ENCODE assay signal across 16 cellular contexts in the genomic region with DNA sequence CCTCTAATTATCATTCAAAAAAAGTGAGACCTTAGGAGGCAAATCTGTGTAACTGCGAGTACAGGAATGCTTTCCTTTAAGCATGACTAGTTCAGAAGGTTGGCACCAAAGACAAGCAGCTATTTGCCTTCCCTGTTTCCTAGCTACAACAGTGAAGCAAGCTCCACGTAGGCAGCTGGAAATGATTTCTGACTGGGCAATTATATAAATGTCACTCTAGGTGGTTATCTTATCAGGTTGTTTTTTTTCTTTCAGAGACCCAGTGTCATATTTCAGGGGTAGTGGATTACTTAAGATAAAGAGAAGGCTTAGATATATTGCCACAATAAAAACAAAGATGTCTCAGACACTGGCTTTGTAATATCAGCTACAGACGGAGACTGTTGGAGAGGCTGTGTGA.
DNase-seq lines count a peak whose midpoint lies in the region; ATAC-seq and TF ChIP-seq lines count a peak whose summit lies in the region.
"Had no signal": no experiment of that assay in that cellular context is flagged by ENCODE, and none has a peak within 500 bp of the region (broad histone marks: within the 10 kb centered on the region; RNA-seq: fewer than 3 reads in every experiment).

No MANE protein-coding gene starts in this region.

- TF ChIP-seq CTCF in choroid plexus epithelial cell (conservative IDR thresholded peaks at IDR 0.05; ENCODE audit: low read depth, low read length): no peak
- TF ChIP-seq CTCF in omental fat pad (IDR thresholded peaks at IDR 0.05): no peak

- no peak overlapping the region for H3K4me3 ChIP-seq in choroid plexus epithelial cell (ENCODE audit: low read depth, low read length)
- no peak overlapping the region for H3K4me3 ChIP-seq in H7 (ENCODE audit: insufficient read depth, low read depth, low read length)
- H3K4me3 ChIP-seq: BLaER1 treated with 17β-estradiol and CSF1 and Interleukin-3, amounts not matched to agents 10 nM and 100 nM; HAP-1; lung; uterus had no signal

- H3K36me3 ChIP-seq in H7 (replicated peaks; ENCODE audit: control insufficient read depth, insufficient read depth, low read length): no peaks in the 10 kb centered on the region
- H3K36me3 ChIP-seq: BLaER1 treated with 17β-estradiol and CSF1 and Interleukin-3, amounts not matched to agents 10 nM and 100 nM; HAP-1; uterus had no signal

- DNase-seq in DMS 273 treated with DMSO at 0.1 percent for 48 hours (lab: John Stamatoyannopoulos, UW): peak; percentile 32
- DNase-seq in NCI-H1436 (lab: John Stamatoyannopoulos, UW): peak; percentile 50
- peak; percentile 2 for DNase-seq in choroid plexus epithelial cell (ENCODE audit: low read depth)
- no peak for DNase-seq in omental fat pad (ENCODE audit: low spot score)
- DNase-seq in germinal center (ENCODE audit: low spot score): no peak
- no peak for DNase-seq in H7
- DNase-seq: activated CD4-positive, alpha-beta T cell treated with anti-CD3 and anti-CD28 coated beads for 36 hours; foreskin fibroblast; MV-4-11; stimulated activated naive CD4-positive, alpha-beta T cell; T-helper 2 cell; uterus had no signal

- peak; percentile 51 for ATAC-seq in omental fat pad (ENCODE audit: low FRiP score)
- no peak for ATAC-seq in GM19324 (IDR thresholded peaks at IDR 0.05; ENCODE audit: low FRiP score, unreplicated experiment)
- ATAC-seq: activated CD4-positive, alpha-beta T cell treated with anti-CD3 and anti-CD28 coated beads for 36 hours had no signal

- no peaks in the 10 kb centered on the region for H3K27me3 ChIP-seq in H7 (ENCODE audit: control insufficient read depth, insufficient read depth, low read length)
- H3K27me3 ChIP-seq: BLaER1 treated with 17β-estradiol and CSF1 and Interleukin-3, amounts not matched to agents 10 nM and 100 nM; uterus had no signal

Comparison
In these comparisons a context has a peak if more than half of its experiments do, and no peak if none do; other contexts are left out.
1. DNase-seq: peak in DMS 273 treated with DMSO at 0.1 percent for 48 hours (single experiment), NCI-H1436 (single experiment) and choroid plexus epithelial cell (single experiment); none in omental fat pad (single experiment), germinal center (single experiment) and H7 (single experiment).